Comparison of ENCODE assay signal across 8 cellular contexts in the genomic region with DNA sequence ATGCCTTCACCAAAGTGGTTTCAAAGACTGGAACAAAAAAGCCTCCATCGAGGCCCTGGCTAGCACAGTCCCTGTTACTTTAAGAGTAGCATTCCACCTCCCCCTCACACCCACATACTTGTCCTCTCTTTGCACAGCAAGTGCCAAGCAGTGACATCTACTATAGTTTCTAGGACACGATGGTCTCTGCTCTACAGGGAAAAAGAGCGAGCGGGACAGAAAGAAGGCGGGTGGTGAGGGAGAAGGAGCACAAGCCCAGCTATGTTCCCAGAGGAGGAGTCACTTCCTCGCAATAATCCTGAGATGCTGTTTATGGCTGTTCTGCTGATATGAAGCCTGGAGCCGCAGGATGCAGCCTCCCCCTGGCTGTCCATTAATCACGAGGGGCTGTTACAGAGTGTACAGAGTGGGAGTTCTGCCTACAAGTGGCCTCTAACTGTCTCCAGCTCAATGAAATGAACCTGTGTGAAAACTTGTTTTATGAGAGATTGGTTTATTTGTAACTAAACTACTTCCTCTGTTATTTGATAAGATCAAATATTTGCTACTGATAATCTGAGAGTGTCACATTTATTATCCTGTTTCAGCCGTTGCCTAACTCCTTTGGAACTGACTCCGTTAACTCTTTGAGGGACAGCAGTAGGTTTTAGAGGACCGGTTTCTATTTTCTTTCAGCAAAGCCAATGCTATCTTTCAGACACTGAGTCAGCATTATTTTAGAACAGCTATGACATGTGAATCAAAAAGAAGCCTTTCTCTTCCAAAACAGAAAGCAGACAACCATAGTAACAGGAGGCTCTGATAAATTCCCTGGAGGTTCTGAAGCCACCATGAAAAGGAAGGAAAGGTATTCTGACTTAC.
DNase-seq lines count a peak whose midpoint lies in the region; ATAC-seq, FAIRE-seq and TF ChIP-seq lines count a peak whose summit lies in the region.

No MANE protein-coding gene starts in this region.

- DNase-seq in H54 (ENCODE audit: insufficient read length, low spot score) (peak; percentile 17), amniotic epithelial cell (ENCODE audit: low read depth) (peak; percentile 99), left ventricle myocardium superior (peak; percentile 66), putamen (ENCODE audit: low spot score) (peak; percentile 83), NCI-H1694 (lab: John Stamatoyannopoulos, UW) (no peak), NOMO-1 (lab: John Stamatoyannopoulos, UW; ENCODE audit: unreplicated experiment in 2 of 2) (no peak)

- FAIRE-seq in H54 (lab: Jason Lieb, UNC), result peak; percentile 69

- intact Hi-C loops in left ventricle myocardium superior (cut with micrococcal nuclease), result loop anchor here (5.0 kb wide), 1 partner anchor 204 kb away; no protein-coding TSS in a partner anchor

- ATAC-seq in left ventricle myocardium superior (peak; percentile 96), GM19351 (IDR thresholded peaks at IDR 0.05; ENCODE audit: unreplicated experiment) (no peak), HG02623 (IDR thresholded peaks at IDR 0.05; ENCODE audit: unreplicated experiment) (no peak)

- no peak for TF ChIP-seq POLR2A in H54 (IDR thresholded peaks at IDR 0.05; ENCODE audit: low read depth, low read length)

Comparison
In these comparisons a context has a peak if more than half of its experiments do, and no peak if none do; other contexts are left out.
1. DNase-seq: peak in H54 (single experiment), amniotic epithelial cell (single experiment), left ventricle myocardium superior (single experiment) and putamen (single experiment); none in NCI-H1694 (single experiment) and NOMO-1 (0 of 2).